Comparison of ENCODE assay signal across 1 cellular context in the genomic region with DNA sequence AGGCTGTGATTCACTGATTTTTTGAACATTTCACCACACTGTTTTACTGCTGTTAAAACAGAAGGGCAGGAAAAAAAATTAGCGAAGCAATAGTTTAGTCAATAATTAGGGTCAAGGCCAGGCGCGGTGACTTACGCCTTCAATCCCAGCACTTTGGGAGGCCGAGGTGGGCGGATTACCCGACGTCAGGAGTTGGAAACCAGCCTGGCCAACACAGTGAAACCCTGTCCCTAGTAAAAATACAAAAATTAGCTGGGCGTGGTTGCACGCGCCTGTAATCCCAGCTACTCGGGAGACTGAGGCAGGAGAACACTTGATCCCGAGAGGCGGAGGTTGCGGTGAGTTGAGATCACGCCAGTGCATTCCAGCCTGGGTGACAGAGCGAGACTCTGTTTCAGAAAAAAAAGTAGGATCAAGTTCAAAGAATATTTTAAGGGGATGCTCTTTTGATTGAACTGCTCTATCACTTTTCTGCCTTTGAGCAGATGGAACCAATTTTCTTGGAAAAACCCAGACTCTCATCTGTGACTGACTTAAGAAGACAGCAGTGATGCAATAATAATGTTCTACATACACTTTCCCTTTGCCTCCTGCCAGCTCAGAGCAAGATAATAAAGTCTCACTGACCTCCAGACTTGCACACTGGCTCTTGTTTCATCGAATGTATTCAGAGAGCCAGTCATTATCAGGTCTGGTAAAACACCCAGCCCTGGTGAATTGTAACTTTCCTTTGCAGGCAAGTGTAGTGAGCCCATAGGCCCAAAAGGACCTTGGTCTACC.
TF ChIP-seq lines count a peak whose summit lies in the region.

No MANE protein-coding gene starts in this region.

TF ChIP-seq in IMR-90, 13 proteins besides CTCF, POLR2A, EP300 and RAD21:
- TF ChIP-seq CEBPB (IDR thresholded peaks at IDR 0.05; ENCODE audit: low read depth, low read length): peak; percentile 88
- no peak for TF ChIP-seq FOS (IDR thresholded peaks at IDR 0.05; ENCODE audit: low read depth, low read length)
- TF ChIP-seq, protein P1, sequence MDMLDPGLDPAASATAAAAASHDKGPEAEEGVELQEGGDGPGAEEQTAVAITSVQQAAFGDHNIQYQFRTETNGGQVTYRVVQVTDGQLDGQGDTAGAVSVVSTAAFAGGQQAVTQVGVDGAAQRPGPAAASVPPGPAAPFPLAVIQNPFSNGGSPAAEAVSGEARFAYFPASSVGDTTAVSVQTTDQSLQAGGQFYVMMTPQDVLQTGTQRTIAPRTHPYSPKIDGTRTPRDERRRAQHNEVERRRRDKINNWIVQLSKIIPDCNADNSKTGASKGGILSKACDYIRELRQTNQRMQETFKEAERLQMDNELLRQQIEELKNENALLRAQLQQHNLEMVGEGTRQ (IDR thresholded peaks at IDR 0.05; ENCODE audit: low read depth, low read length): no peak
- TF ChIP-seq MXI1 (IDR thresholded peaks at IDR 0.05; ENCODE audit: borderline replicate concordance, low read depth, low read length): no peak
